Comparison of ENCODE assay signal across 21 cellular contexts in genomic region chr7:21690717-21691116, GRCh38.
A peak's percentile ranks its signal among the peaks of the same experiment; 100 is the strongest.
DNase-seq lines count a peak whose midpoint lies in the region; ATAC-seq, FAIRE-seq and TF ChIP-seq lines count a peak whose summit lies in the region.
"Had no signal": no experiment of that assay in that cellular context is flagged by ENCODE, and none has a peak within 500 bp of the region (broad histone marks: within the 10 kb centered on the region; RNA-seq: fewer than 3 reads in every experiment).

No MANE protein-coding gene starts in this region.

- H3K36me3 ChIP-seq in A673 (ENCODE audit: insufficient read depth, low read length, poor library complexity, severe bottlenecking): no peaks in the 10 kb centered on the region

- CTCF ChIA-PET in A549 (lab: Yijun Ruan, JAX) (interaction anchor here (0.6 to 2.2 kb wide), 13 partner anchors 10 to 437 kb away, joined by 3 to 9 read pairs (median 3); partner anchors contain the start of gene SP4), RWPE1 (lab: Yijun Ruan, JAX) (no interaction called here), A673 (lab: Charles Lee) (no interaction called here)

- H3K27ac Mint-ChIP-seq in stimulated activated naive CD8-positive, alpha-beta T cell treated with anti-CD3 and anti-CD28 coated beads, Interleukin-15, amount 100 ng/mL, for 72 hours: no peak overlapping the region
- H3K27ac Mint-ChIP-seq: activated CD4-positive, alpha-beta T cell treated with anti-CD3 and anti-CD28 coated beads for 36 hours; activated naive CD8-positive, alpha-beta T cell treated with anti-CD3 and anti-CD28 coated beads, Interleukin-2, amount 10 ng/mL, durations not matched to agents 7 days and 5 days; activated T-cell treated with anti-CD3 and anti-CD28 coated beads, Interleukin-2, amount 50 U/mL, for 24 hours; HFFc6; stimulated activated naive CD8-positive, alpha-beta T cell treated with anti-CD3 and anti-CD28 coated beads, Interleukin-15, Interleukin-2, amounts not matched to agents 100 ng/mL and 50 ng/mL, for 24 hours had no signal

- WGBS in A549 (ENCODE audit: missing lambda C conversion rate): 35% methylated on average over 5 of the region's 5 CpGs

- intact Hi-C loops in A673 (cut with micrococcal nuclease; ENCODE audit: unreplicated experiment): no loop called here

- H3K27ac ChIP-seq in A549 (no peak overlapping the region), RWPE1 (no peak overlapping the region), A673 (ENCODE audit: low read depth, low read length, poor library complexity, severe bottlenecking) (no peak overlapping the region)
- H3K27ac ChIP-seq: KMS-11 had no signal

- POLR2A ChIA-PET in A549 (lab: Yijun Ruan, JAX): no interaction called here
- POLR2A ChIA-PET in RWPE1 (lab: Yijun Ruan, JAX; ENCODE audit: low non-redundant PET): no interaction called here
- POLR2A ChIA-PET in A673 (lab: Charles Lee; ENCODE audit: low non-redundant PET): no interaction called here

- peak; percentile 31 to 51; a peak in 3 of 5 replicates for TF ChIP-seq RAD21 in A549 (conservative IDR thresholded peaks at IDR 0.05 in 1 of 2, IDR thresholded peaks at IDR 0.05 in 1 of 2)

- no TSS peak for BruUV-seq in A673 (replicated peaks; lab: Mats Ljungman, UMichigan)

- TF ChIP-seq CTCF in A549 (IDR thresholded peaks at IDR 0.05) (peak; percentile 34), RWPE1 (conservative IDR thresholded peaks at IDR 0.05; ENCODE audit: low read depth) (no peak; the same call in 1 of the 2 replicates), fibroblast of the aortic adventitia (IDR thresholded peaks at IDR 0.05; ENCODE audit: insufficient read depth, low read length) (peak; percentile 11), A673 (conservative IDR thresholded peaks at IDR 0.05; ENCODE audit: low read depth, low read length) (no peak)

- in situ Hi-C loops in G401 (cut with HindIII; ENCODE audit: low sequenced_read_pairs): no loop called here

- H3K27me3 ChIP-seq in A673 (replicated peaks; ENCODE audit: insufficient read depth, low read depth, low read length, poor library complexity): peaks cover 59% of the 10 kb centered on the region

- TF ChIP-seq EP300 in A549 (IDR thresholded peaks at IDR 0.05): no peak

- no peak for FAIRE-seq in A549 (lab: Jason Lieb, UNC)
- FAIRE-seq: endothelial cell of umbilical vein had no signal

- TF ChIP-seq POLR2A in A549 (IDR thresholded peaks at IDR 0.05; ENCODE audit: low read length): no peak

- H3K4me3 Mint-ChIP-seq in stimulated activated naive CD8-positive, alpha-beta T cell treated with anti-CD3 and anti-CD28 coated beads, Interleukin-15, amount 100 ng/mL, for 72 hours: no peak overlapping the region
- H3K4me3 Mint-ChIP-seq: activated CD4-positive, alpha-beta T cell treated with anti-CD3 and anti-CD28 coated beads for 36 hours; activated naive CD8-positive, alpha-beta T cell treated with anti-CD3 and anti-CD28 coated beads, Interleukin-2, amount 10 ng/mL, durations not matched to agents 7 days and 5 days; activated T-cell treated with anti-CD3 and anti-CD28 coated beads, Interleukin-2, amount 50 U/mL, for 24 hours; HFFc6; stimulated activated naive CD8-positive, alpha-beta T cell treated with anti-CD3 and anti-CD28 coated beads, Interleukin-15, Interleukin-2, amounts not matched to agents 100 ng/mL and 50 ng/mL, for 24 hours had no signal

- ATAC-seq in A549: no peak
- no peak for ATAC-seq in stimulated activated naive CD8-positive, alpha-beta T cell treated with anti-CD3 and anti-CD28 coated beads, Interleukin-15, amount 100 ng/mL, for 72 hours
- no peak for ATAC-seq in HG02798 (IDR thresholded peaks at IDR 0.05; ENCODE audit: poor library complexity, unreplicated experiment)
- ATAC-seq: activated CD4-positive, alpha-beta T cell treated with anti-CD3 and anti-CD28 coated beads for 36 hours had no signal

- H3K4me2 ChIP-seq in A549: no peak overlapping the region
- H3K4me2 ChIP-seq: KMS-11, smooth muscle cell had no signal

- H3K4me3 ChIP-seq in A549 (no peak overlapping the region), fibroblast of the aortic adventitia (ENCODE audit: low read depth, low read length) (no peak overlapping the region), A673 (ENCODE audit: low read depth, low read length, poor library complexity, severe bottlenecking) (no peak overlapping the region)
- H3K4me3 ChIP-seq: smooth muscle cell had no signal

- DNase-seq in A549 (ENCODE audit: low read depth in 1 of 2, low spot score in 1 of 2) (peak in 1 of 2 experiments; percentile 3), G401 (ENCODE audit: low spot score) (peak; percentile 24), RWPE1 (ENCODE audit: low spot score) (peak; percentile 3), fibroblast of the aortic adventitia (ENCODE audit: low read depth) (peak; percentile 15), A673 (ENCODE audit: low spot score) (no peak)
- DNase-seq in stimulated activated naive CD8-positive, alpha-beta T cell treated with anti-CD3 and anti-CD28 coated beads, Interleukin-15, amount 100 ng/mL, for 72 hours: no peak
- no peak for DNase-seq in activated CD4-positive, alpha-beta T cell treated with anti-CD3 and anti-CD28 coated beads for 48 hours
- DNase-seq: activated CD4-positive, alpha-beta T cell treated with anti-CD3 and anti-CD28 coated beads for 36 hours; activated naive CD8-positive, alpha-beta T cell treated with anti-CD3 and anti-CD28 coated beads, Interleukin-2, amount 10 ng/mL, durations not matched to agents 7 days and 5 days; activated T-cell treated with anti-CD3 and anti-CD28 coated beads, Interleukin-2, amount 50 U/mL, for 24 hours; cerebellar nuclear complex; DMS79 treated with DMSO at 0.1 percent for 48 hours; HFFc6; NCI-H146; SHP77; T-helper 9 cell had no signal

- H3K4me1 ChIP-seq in A549: no peaks in the 10 kb centered on the region
- no peaks in the 10 kb centered on the region for H3K4me1 ChIP-seq in A673 (ENCODE audit: insufficient read depth, low read length, poor library complexity, severe bottlenecking)

- peaks cover 8% of the 10 kb centered on the region for H3K27me3 Mint-ChIP-seq in stimulated activated naive CD8-positive, alpha-beta T cell treated with anti-CD3 and anti-CD28 coated beads, Interleukin-15, amount 100 ng/mL, for 72 hours
- H3K27me3 Mint-ChIP-seq: activated naive CD8-positive, alpha-beta T cell treated with anti-CD3 and anti-CD28 coated beads, Interleukin-2, amount 10 ng/mL, durations not matched to agents 7 days and 5 days; stimulated activated naive CD8-positive, alpha-beta T cell treated with anti-CD3 and anti-CD28 coated beads, Interleukin-15, Interleukin-2, amounts not matched to agents 100 ng/mL and 50 ng/mL, for 24 hours had no signal

- peaks cover 8% of the 10 kb centered on the region in 2 donors for H3K9me3 Mint-ChIP-seq in stimulated activated naive CD8-positive, alpha-beta T cell treated with anti-CD3 and anti-CD28 coated beads, Interleukin-15, amount 100 ng/mL, for 72 hours
- H3K9me3 Mint-ChIP-seq: activated naive CD8-positive, alpha-beta T cell treated with anti-CD3 and anti-CD28 coated beads, Interleukin-2, amount 10 ng/mL, durations not matched to agents 7 days and 5 days; activated T-cell treated with anti-CD3 and anti-CD28 coated beads, Interleukin-2, amount 50 U/mL, for 24 hours; stimulated activated naive CD8-positive, alpha-beta T cell treated with anti-CD3 and anti-CD28 coated beads, Interleukin-15, Interleukin-2, amounts not matched to agents 100 ng/mL and 50 ng/mL, for 24 hours had no signal

- H3K4me1 Mint-ChIP-seq in stimulated activated naive CD8-positive, alpha-beta T cell treated with anti-CD3 and anti-CD28 coated beads, Interleukin-15, amount 100 ng/mL, for 72 hours: no peaks in the 10 kb centered on the region
- H3K4me1 Mint-ChIP-seq: activated CD4-positive, alpha-beta T cell treated with anti-CD3 and anti-CD28 coated beads for 36 hours; activated naive CD8-positive, alpha-beta T cell treated with anti-CD3 and anti-CD28 coated beads, Interleukin-2, amount 10 ng/mL, durations not matched to agents 7 days and 5 days had no signal

- H3K9me3 ChIP-seq in A549 (no peaks in the 10 kb centered on the region), A673 (ENCODE audit: low read depth, low read length, poor library complexity, severe bottlenecking) (no peaks in the 10 kb centered on the region)

TF ChIP-seq in A549, 52 proteins besides CTCF, POLR2A, EP300 and RAD21:
- TF ChIP-seq HDAC2 (IDR thresholded peaks at IDR 0.05) (no peak), SMC3 (IDR thresholded peaks at IDR 0.05) (peak; percentile 45; the same call in 2 of the 3 replicates)
- TF ChIP-seq, protein P1, sequence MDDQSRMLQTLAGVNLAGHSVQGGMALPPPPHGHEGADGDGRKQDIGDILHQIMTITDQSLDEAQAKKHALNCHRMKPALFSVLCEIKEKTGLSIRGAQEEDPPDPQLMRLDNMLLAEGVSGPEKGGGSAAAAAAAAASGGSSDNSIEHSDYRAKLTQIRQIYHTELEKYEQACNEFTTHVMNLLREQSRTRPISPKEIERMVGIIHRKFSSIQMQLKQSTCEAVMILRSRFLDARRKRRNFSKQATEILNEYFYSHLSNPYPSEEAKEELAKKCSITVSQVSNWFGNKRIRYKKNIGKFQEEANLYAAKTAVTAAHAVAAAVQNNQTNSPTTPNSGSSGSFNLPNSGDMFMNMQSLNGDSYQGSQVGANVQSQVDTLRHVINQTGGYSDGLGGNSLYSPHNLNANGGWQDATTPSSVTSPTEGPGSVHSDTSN (IDR thresholded peaks at IDR 0.05): no peak

Comparison
In these comparisons a context has a peak if more than half of its experiments do, and no peak if none do; other contexts are left out.
1. DNase-seq: peak in G401 (single experiment), RWPE1 (single experiment) and fibroblast of the aortic adventitia (single experiment); none in stimulated activated naive CD8-positive, alpha-beta T cell treated with anti-CD3 and anti-CD28 coated beads, Interleukin-15, amount 100 ng/mL, for 72 hours (0 of 2), A673 (single experiment) and activated CD4-positive, alpha-beta T cell treated with anti-CD3 and anti-CD28 coated beads for 48 hours (single experiment).
2. CTCF ChIP-seq: peak in A549 (single experiment) and fibroblast of the aortic adventitia (single experiment); none in RWPE1 (single experiment) and A673 (single experiment).